In genomic region chr3:196080997-196081833, GRCh38 we compare ENCODE assay signal across 1 cellular context.
TF ChIP-seq lines count a peak whose summit lies in the region.

No MANE protein-coding gene starts in this region.

TF ChIP-seq in HepG2, 621 proteins besides CTCF, POLR2A, EP300 and RAD21 (continued from another document and continues in another):
- TF ChIP-seq MNT (IDR thresholded peaks at IDR 0.05): peak; percentile 83
- TF ChIP-seq RORA (CRISPR knock-in tag; IDR thresholded peaks at IDR 0.05): 0 out of 2 replicates have a peak, but pooled peaks have one; percentile 63
- TF ChIP-seq SRY (CRISPR knock-in tag; IDR thresholded peaks at IDR 0.05): no peak; the same call in 1 of the 2 replicates
- no peak for TF ChIP-seq ZNF784 (CRISPR knock-in tag; IDR thresholded peaks at IDR 0.05; ENCODE audit: borderline replicate concordance)
- TF ChIP-seq ZNF142 (CRISPR knock-in tag; IDR thresholded peaks at IDR 0.05): no peak
- TF ChIP-seq EED (CRISPR knock-in tag; IDR thresholded peaks at IDR 0.05): no peak; the same call in 1 of the 2 replicates
- TF ChIP-seq SRSF9 (IDR thresholded peaks at IDR 0.05; ENCODE audit: borderline replicate concordance, insufficient read depth, low read depth, low read length, poor library complexity, severe bottlenecking): no peak
- peak; percentile 92; the same call in 1 of the 2 replicates for TF ChIP-seq MXD4 (CRISPR knock-in tag; IDR thresholded peaks at IDR 0.05)
- no peak for TF ChIP-seq ZBTB21 (CRISPR knock-in tag; IDR thresholded peaks at IDR 0.05)
- no peak for TF ChIP-seq PAF1 (CRISPR knock-in tag; IDR thresholded peaks at IDR 0.05)
- no peak for TF ChIP-seq PLRG1 (conservative IDR thresholded peaks at IDR 0.05)
- TF ChIP-seq ZNF574 (CRISPR knock-in tag; IDR thresholded peaks at IDR 0.05): no peak
- TF ChIP-seq POGK (CRISPR knock-in tag; conservative IDR thresholded peaks at IDR 0.05): 0 out of 2 replicates have a peak, but pooled peaks have one; percentile 32
- TF ChIP-seq GABPA (IDR thresholded peaks at IDR 0.05; ENCODE audit: low read depth, low read length): no peak
- 0 out of 2 replicates have a peak, but pooled peaks have one; percentile 36 for TF ChIP-seq GABPA (CRISPR knock-in tag; IDR thresholded peaks at IDR 0.05; ENCODE audit: low read depth)
- TF ChIP-seq ZNF709 (CRISPR knock-in tag; IDR thresholded peaks at IDR 0.05): 0 out of 2 replicates have a peak, but pooled peaks have one; percentile 4
- peak; percentile 83 for TF ChIP-seq SAP130 (CRISPR knock-in tag; IDR thresholded peaks at IDR 0.05; ENCODE audit: low read depth)
- TF ChIP-seq MYNN (CRISPR knock-in tag; IDR thresholded peaks at IDR 0.05; ENCODE audit: low read depth): no peak
- TF ChIP-seq PCBP2 (optimal IDR thresholded peaks at IDR 0.05; ENCODE audit: low read depth, low read length, poor library complexity, severe bottlenecking): no peak
- peak; percentile 84 for TF ChIP-seq REL (CRISPR knock-in tag; conservative IDR thresholded peaks at IDR 0.05)
- no peak for TF ChIP-seq MATR3 (CRISPR knock-in tag; IDR thresholded peaks at IDR 0.05)
- TF ChIP-seq ZFYVE20 (CRISPR knock-in tag; IDR thresholded peaks at IDR 0.05; ENCODE audit: borderline replicate concordance, low read depth): no peak; the same call in 1 of the 2 replicates
- peak; percentile 49; the same call in 1 of the 2 replicates for TF ChIP-seq NFKB2 (CRISPR knock-in tag; IDR thresholded peaks at IDR 0.05; ENCODE audit: borderline replicate concordance)
- no peak for TF ChIP-seq MEIS1 (CRISPR knock-in tag; IDR thresholded peaks at IDR 0.05; ENCODE audit: borderline replicate concordance)
- no peak for TF ChIP-seq BRF2 (CRISPR knock-in tag; IDR thresholded peaks at IDR 0.05)
- peak; percentile 18; the same call in 1 of the 2 replicates for TF ChIP-seq IRF9 (CRISPR knock-in tag; IDR thresholded peaks at IDR 0.05; ENCODE audit: borderline replicate concordance)
- TF ChIP-seq SSRP1 (CRISPR knock-in tag; IDR thresholded peaks at IDR 0.05): no peak
- no peak for TF ChIP-seq NRL (CRISPR knock-in tag; IDR thresholded peaks at IDR 0.05; ENCODE audit: borderline replicate concordance)
- TF ChIP-seq ZNF841 (CRISPR knock-in tag; IDR thresholded peaks at IDR 0.05; ENCODE audit: borderline replicate concordance): peak; percentile 43; the same call in 1 of the 2 replicates
- TF ChIP-seq ZNF460 (CRISPR knock-in tag; IDR thresholded peaks at IDR 0.05; ENCODE audit: borderline replicate concordance): no peak
- no peak for TF ChIP-seq PCBP1 (IDR thresholded peaks at IDR 0.05; ENCODE audit: borderline replicate concordance, low read depth, low read length)
- TF ChIP-seq BORCS8-MEF2B (CRISPR knock-in tag; IDR thresholded peaks at IDR 0.05): no peak; the same call in 1 of the 2 replicates
- no peak for TF ChIP-seq ZNF350 (CRISPR knock-in tag; IDR thresholded peaks at IDR 0.05; ENCODE audit: borderline replicate concordance, low read depth)
- no peak for TF ChIP-seq RARG (CRISPR knock-in tag; IDR thresholded peaks at IDR 0.05; ENCODE audit: low read depth)
- TF ChIP-seq ZNF780A (CRISPR knock-in tag; IDR thresholded peaks at IDR 0.05): peak; percentile 88
- TF ChIP-seq RFXANK (CRISPR knock-in tag; IDR thresholded peaks at IDR 0.05): no peak
- TF ChIP-seq RELA (CRISPR knock-in tag; IDR thresholded peaks at IDR 0.05): no peak
